In genomic region chr5:177183766-177184165, GRCh38 we compare ENCODE assay signal across 19 cellular contexts.
"Had no signal": no experiment of that assay in that cellular context is flagged by ENCODE, and none has a peak within 500 bp of the region (broad histone marks: within the 10 kb centered on the region; RNA-seq: fewer than 3 reads in every experiment).

No MANE protein-coding gene starts in this region.

- H3K27me3 ChIP-seq: brain microvascular endothelial cell, gastrocnemius medialis, heart left ventricle, tibial artery had no signal

- H3K4me3 ChIP-seq: coronary artery, gastrocnemius medialis, heart left ventricle, lung, prostate gland, tibial artery had no signal

- FAIRE-seq: endometrium, kidney had no signal

- H3K36me3 ChIP-seq: gastrocnemius medialis, prostate gland had no signal

- H3K9me3 ChIP-seq: gastrocnemius medialis, heart left ventricle, prostate gland, tibial artery had no signal

- H3K27ac ChIP-seq: brain microvascular endothelial cell, coronary artery, gastrocnemius medialis, prostate gland, tibial artery had no signal

- ATAC-seq: esophagus mucosa; gastrocnemius medialis; heart left ventricle; stimulated activated naive CD8-positive, alpha-beta T cell treated with anti-CD3 and anti-CD28 coated beads, Interleukin-15, Interleukin-2, amounts not matched to agents 100 U/mL and 50 U/mL, for 24 hours had no signal

- DNase-seq: activated CD4-positive, alpha-beta T cell treated with anti-CD3 and anti-CD28 coated beads for 1 hour; activated CD8-positive, alpha-beta memory T cell treated with anti-CD3 and anti-CD28 coated beads, Interleukin-2, amount 50 U/mL, for 48 hours; aorta; brain microvascular endothelial cell; central memory CD4-positive, alpha-beta T cell; gastrocnemius medialis; heart left ventricle; kidney; midbrain; right cardiac atrium; stimulated activated CD4-positive, alpha-beta T cell treated with anti-CD3 and anti-CD28 coated beads, Interleukin-2, amount 100 ng/mL, for 24 hours; stimulated activated naive CD8-positive, alpha-beta T cell treated with anti-CD3 and anti-CD28 coated beads, Interleukin-15, Interleukin-2, amounts not matched to agents 100 U/mL and 50 U/mL, for 24 hours; substantia nigra; tibial artery had no signal

- H3K4me1 ChIP-seq: prostate gland had no signal
